ENCODE assay signal across 8 cellular contexts in the genomic region with DNA sequence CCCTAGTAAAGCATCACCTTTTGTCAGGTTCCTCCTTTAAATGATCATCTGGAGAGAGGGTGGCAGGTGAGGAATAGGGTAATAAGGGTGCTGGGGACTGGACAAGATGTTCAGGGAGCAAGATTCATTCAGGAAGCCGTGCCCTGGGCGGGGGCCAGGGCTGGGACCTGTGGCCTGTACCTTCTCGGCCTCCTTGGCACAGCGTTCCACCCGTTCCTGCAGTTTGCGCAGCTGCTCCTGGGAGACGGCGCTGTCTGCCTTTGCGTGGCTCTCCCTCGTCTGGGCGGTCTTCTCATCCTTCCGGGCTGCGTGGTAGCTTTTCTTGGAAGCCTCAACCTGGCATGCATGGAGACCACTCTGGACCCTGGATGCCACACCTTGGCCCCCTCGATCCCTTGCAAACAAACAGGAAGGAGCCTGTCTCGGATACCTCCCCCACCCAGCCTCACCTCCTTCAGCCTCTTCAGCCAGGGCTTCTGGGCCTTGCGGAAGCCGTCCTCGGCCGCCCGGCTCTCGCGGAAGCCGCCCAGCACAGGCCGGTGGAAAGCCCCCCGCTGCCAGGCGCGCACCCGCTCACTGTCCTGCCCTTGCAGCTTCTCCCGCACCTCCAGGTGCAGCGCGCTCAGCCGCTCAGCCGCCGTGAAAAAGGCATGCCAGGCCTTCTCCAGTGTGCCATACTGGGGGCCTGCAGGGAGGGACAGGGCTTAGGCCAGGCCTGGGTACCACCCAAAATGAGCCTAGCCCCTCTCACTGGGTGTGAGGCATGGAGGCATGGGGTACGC.
"Had no signal": no experiment of that assay in that cellular context is flagged by ENCODE, and none has a peak within 500 bp of the region (broad histone marks: within the 10 kb centered on the region; RNA-seq: fewer than 3 reads in every experiment).

No MANE protein-coding gene starts in this region.

- H3K36me3 ChIP-seq: neural progenitor cell had no signal

- H3K9me3 Mint-ChIP-seq: activated T-helper 17 cell treated with anti-CD3 and anti-CD28 coated beads, Interleukin-2, amount 50 U/mL, for 72 hours; neural progenitor cell; T-helper 1 cell treated with Interleukin-12 subunit alpha and Interleukin-12 subunit beta and Interleukin-4 antibody, amounts not matched to agents 30 μg/mL and 1 μg/mL, for 36 hours had no signal

- H3K4me2 ChIP-seq: neural progenitor cell had no signal

- ATAC-seq: activated T-helper 17 cell treated with anti-CD3 and anti-CD28 coated beads, Interleukin-2, amount 50 U/mL, for 72 hours had no signal

- H3K27ac Mint-ChIP-seq: activated T-helper 17 cell treated with anti-CD3 and anti-CD28 coated beads, Interleukin-2, amount 50 U/mL, for 72 hours; T-helper 1 cell treated with Interleukin-12 subunit alpha and Interleukin-12 subunit beta and Interleukin-4 antibody, amounts not matched to agents 30 μg/mL and 1 μg/mL, for 36 hours had no signal

- H3K4me3 ChIP-seq: esophagus squamous epithelium, lung, neural progenitor cell, upper lobe of left lung had no signal

- DNase-seq: esophagus squamous epithelium had no signal

- H2AFZ ChIP-seq: neural progenitor cell, parathyroid adenoma had no signal

- H3K4me3 Mint-ChIP-seq: activated T-helper 17 cell treated with anti-CD3 and anti-CD28 coated beads, Interleukin-2, amount 50 U/mL, for 72 hours; neural progenitor cell; T-helper 1 cell treated with Interleukin-12 subunit alpha and Interleukin-12 subunit beta and Interleukin-4 antibody, amounts not matched to agents 30 μg/mL and 1 μg/mL, for 36 hours had no signal

- H3K36me3 Mint-ChIP-seq: neural progenitor cell had no signal

- H3K27ac ChIP-seq: esophagus squamous epithelium, neural progenitor cell, parathyroid adenoma, upper lobe of left lung, WERI-Rb-1 had no signal

- H3K9ac ChIP-seq: neural progenitor cell, parathyroid adenoma had no signal

- H3K9me3 ChIP-seq: esophagus squamous epithelium, upper lobe of left lung had no signal
